ENCODE assay signal across 8 cellular contexts in the genomic region with DNA sequence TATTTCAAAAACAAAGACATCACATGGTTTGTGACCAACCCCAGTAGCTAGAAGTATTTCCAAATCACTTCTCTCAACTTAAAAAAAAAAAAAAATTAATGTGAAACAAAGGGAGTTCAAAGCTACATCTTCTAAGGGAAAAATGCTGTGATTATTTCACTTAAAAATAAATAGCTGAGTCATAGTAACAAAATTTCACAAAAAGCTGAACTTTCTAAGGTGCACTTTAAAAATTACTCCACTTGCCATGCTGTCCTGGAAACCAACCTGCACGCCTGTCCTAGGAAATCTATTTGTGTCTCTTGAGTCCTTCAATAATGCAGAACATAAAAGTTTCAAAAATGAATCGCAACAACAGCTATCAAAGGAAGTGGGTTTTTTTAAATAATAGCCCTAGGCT. TPM values are rescaled to one million over a fixed set of nuclear protein-coding genes. Genes with fewer than 3 reads are reported as not detected.
DNase-seq lines count a peak whose midpoint lies in the region; ATAC-seq and TF ChIP-seq lines count a peak whose summit lies in the region.

No MANE protein-coding gene starts in this region.

- no peak overlapping the region for H2AFZ ChIP-seq in fibroblast of lung (ENCODE audit: low read length)

- no peak for DNase-seq in GM06990 (ENCODE audit: extremely low read depth, insufficient read length)
- DNase-seq in SK-N-MC (ENCODE audit: low read depth, low spot score), result peak; percentile 22
- no peak for DNase-seq in fibroblast of lung (ENCODE audit: low read depth in 2 of 2)
- DNase-seq in skeletal muscle cell (ENCODE audit: low read depth), result no peak
- no peak for DNase-seq in NCI-H226
- DNase-seq in stimulated activated naive CD4-positive, alpha-beta T cell treated with Interleukin-2 at 50 U/mL for 16 hours (lab: John Stamatoyannopoulos, UW), result no peak

- H3K36me3 ChIP-seq in GM06990 (ENCODE audit: control insufficient read depth, insufficient read depth, low read length) (no peaks in the 10 kb centered on the region), SK-N-MC (ENCODE audit: insufficient read depth, low read length) (no peaks in the 10 kb centered on the region), fibroblast of lung (ENCODE audit: control insufficient read depth, insufficient read depth, low read length) (no peaks in the 10 kb centered on the region)

- peak overlapping the region; percentile 90 for H3K4me2 ChIP-seq in fibroblast of lung (ENCODE audit: extremely low read depth, insufficient read depth, low read length)

- TF ChIP-seq CTCF in GM06990 (IDR thresholded peaks at IDR 0.05; ENCODE audit: insufficient read depth, low read length, poor library complexity, severe bottlenecking) (no peak), fibroblast of lung (conservative IDR thresholded peaks at IDR 0.05 in 1 of 2, IDR thresholded peaks at IDR 0.05 in 1 of 2; ENCODE audit: low read depth in 1 of 2, low read length in 2 of 2) (no peak)

- H3K4me3 ChIP-seq in GM06990 (replicated peaks; ENCODE audit: low read depth, low read length) (peak overlapping the region; percentile 90), SK-N-MC (peak overlapping the region; percentile 84), fibroblast of lung (replicated peaks in 1 of 4; ENCODE audit: control extremely low read depth in 1 of 4, insufficient read depth in 1 of 4, low read depth in 3 of 4, low read length in 4 of 4) (peak overlapping the region; percentile 65 to 86 (median 84)), skeletal muscle cell (ENCODE audit: low read depth, low read length) (peak overlapping the region; percentile 97)

- H3K27me3 ChIP-seq in GM06990 (replicated peaks; ENCODE audit: control insufficient read depth, insufficient read depth, low read length) (no peaks in the 10 kb centered on the region), fibroblast of lung (ENCODE audit: control insufficient read depth, insufficient read depth, low read length) (no peaks in the 10 kb centered on the region)

- H3K27ac ChIP-seq in SK-N-MC, result peak overlapping the region; percentile 55; the same call in 1 of the 2 replicates
- peak overlapping the region; percentile 83 for H3K27ac ChIP-seq in fibroblast of lung (ENCODE audit: insufficient read depth, low read length)

- no peaks in the 10 kb centered on the region for H3K9me3 ChIP-seq in SK-N-MC (ENCODE audit: low read depth, low read length)
- H3K9me3 ChIP-seq in fibroblast of lung (ENCODE audit: control insufficient read depth, insufficient read depth, low read depth, low read length), result no peaks in the 10 kb centered on the region

- H3K79me2 ChIP-seq in fibroblast of lung (ENCODE audit: control insufficient read depth, insufficient read depth, low read length), result peaks cover 58% of the 10 kb centered on the region

- H4K20me1 ChIP-seq in fibroblast of lung (ENCODE audit: control insufficient read depth, extremely low read depth, insufficient read depth, low read length), result no peaks in the 10 kb centered on the region

- H3K9ac ChIP-seq in SK-N-MC (ENCODE audit: insufficient read length) (peak overlapping the region; percentile 79), fibroblast of lung (ENCODE audit: insufficient read depth, low read length) (peak overlapping the region; percentile 88)

- no peak for ATAC-seq in HG02763 (IDR thresholded peaks at IDR 0.05; ENCODE audit: unreplicated experiment)
- ATAC-seq in HG03378 (IDR thresholded peaks at IDR 0.05; ENCODE audit: unreplicated experiment), result no peak

- H3K4me1 ChIP-seq in fibroblast of lung (ENCODE audit: control insufficient read depth, extremely low read depth, insufficient read depth, low read length), result peaks cover 6% of the 10 kb centered on the region

RNA-seq across cellular contexts. Expression of gene ACAP2, which starts 1.8 kb away (rescaled TPM):
- total RNA-seq in fibroblast of lung, result 77.3 and 86.5 TPM in 2 replicates
- polyA plus RNA-seq in fibroblast of lung, result 27.2 and 33.7 TPM in 2 replicates
- polyA plus RNA-seq in fibroblast of lung (2012), result 14.4 and 19.9 TPM in 2 replicates
- polyA minus RNA-seq in fibroblast of lung (ENCODE audit: low replicate concordance), result 8.9 and 10.0 TPM in 2 replicates
